1 cellular context compared by ENCODE assay signal in the genomic region with DNA sequence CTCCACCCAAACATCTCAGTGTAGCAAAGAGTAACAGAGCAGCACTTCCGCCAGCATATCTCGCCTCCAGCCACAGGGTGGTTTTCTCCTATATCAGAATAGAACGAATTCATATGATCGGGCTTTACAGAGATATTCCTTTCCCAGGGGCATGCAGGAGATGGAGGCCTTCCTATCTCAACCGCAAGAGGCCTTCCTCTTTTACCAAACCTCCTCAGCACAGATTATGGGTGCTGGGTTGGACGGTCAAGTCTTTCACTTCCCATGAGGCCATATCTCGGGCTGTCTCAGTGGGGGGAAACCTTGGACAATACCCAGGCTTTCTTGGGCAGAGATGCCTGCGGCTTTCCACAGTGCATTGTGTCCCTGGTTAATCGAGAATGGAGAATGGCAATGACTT.
TF ChIP-seq lines count a peak whose summit lies in the region.

No MANE protein-coding gene starts in this region.

TF ChIP-seq in GM23338, 12 proteins besides CTCF, POLR2A, EP300 and RAD21 (continued from another document):
- TF ChIP-seq, protein P1, sequence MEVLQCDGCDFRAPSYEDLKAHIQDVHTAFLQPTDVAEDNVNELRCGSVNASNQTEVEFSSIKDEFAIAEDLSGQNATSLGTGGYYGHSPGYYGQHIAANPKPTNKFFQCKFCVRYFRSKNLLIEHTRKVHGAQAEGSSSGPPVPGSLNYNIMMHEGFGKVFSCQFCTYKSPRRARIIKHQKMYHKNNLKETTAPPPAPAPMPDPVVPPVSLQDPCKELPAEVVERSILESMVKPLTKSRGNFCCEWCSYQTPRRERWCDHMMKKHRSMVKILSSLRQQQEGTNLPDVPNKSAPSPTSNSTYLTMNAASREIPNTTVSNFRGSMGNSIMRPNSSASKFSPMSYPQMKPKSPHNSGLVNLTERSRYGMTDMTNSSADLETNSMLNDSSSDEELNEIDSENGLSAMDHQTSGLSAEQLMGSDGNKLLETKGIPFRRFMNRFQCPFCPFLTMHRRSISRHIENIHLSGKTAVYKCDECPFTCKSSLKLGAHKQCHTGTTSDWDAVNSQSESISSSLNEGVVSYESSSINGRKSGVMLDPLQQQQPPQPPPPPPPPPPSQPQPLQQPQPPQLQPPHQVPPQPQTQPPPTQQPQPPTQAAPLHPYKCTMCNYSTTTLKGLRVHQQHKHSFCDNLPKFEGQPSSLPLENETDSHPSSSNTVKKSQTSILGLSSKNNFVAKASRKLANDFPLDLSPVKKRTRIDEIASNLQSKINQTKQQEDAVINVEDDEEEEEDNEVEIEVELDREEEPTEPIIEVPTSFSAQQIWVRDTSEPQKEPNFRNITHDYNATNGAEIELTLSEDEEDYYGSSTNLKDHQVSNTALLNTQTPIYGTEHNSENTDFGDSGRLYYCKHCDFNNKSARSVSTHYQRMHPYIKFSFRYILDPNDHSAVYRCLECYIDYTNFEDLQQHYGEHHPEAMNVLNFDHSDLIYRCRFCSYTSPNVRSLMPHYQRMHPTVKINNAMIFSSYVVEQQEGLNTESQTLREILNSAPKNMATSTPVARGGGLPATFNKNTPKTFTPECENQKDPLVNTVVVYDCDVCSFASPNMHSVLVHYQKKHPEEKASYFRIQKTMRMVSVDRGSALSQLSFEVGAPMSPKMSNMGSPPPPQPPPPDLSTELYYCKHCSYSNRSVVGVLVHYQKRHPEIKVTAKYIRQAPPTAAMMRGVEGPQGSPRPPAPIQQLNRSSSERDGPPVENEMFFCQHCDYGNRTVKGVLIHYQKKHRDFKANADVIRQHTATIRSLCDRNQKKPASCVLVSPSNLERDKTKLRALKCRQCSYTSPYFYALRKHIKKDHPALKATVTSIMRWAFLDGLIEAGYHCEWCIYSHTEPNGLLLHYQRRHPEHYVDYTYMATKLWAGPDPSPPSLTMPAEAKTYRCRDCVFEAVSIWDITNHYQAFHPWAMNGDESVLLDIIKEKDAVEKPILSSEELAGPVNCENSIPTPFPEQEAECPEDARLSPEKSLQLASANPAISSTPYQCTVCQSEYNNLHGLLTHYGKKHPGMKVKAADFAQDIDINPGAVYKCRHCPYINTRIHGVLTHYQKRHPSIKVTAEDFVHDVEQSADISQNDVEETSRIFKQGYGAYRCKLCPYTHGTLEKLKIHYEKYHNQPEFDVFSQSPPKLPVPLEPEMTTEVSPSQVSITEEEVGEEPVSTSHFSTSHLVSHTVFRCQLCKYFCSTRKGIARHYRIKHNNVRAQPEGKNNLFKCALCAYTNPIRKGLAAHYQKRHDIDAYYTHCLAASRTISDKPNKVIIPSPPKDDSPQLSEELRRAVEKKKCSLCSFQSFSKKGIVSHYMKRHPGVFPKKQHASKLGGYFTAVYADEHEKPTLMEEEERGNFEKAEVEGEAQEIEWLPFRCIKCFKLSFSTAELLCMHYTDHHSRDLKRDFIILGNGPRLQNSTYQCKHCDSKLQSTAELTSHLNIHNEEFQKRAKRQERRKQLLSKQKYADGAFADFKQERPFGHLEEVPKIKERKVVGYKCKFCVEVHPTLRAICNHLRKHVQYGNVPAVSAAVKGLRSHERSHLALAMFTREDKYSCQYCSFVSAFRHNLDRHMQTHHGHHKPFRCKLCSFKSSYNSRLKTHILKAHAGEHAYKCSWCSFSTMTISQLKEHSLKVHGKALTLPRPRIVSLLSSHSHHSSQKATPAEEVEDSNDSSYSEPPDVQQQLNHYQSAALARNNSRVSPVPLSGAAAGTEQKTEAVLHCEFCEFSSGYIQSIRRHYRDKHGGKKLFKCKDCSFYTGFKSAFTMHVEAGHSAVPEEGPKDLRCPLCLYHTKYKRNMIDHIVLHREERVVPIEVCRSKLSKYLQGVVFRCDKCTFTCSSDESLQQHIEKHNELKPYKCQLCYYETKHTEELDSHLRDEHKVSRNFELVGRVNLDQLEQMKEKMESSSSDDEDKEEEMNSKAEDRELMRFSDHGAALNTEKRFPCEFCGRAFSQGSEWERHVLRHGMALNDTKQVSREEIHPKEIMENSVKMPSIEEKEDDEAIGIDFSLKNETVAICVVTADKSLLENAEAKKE (CRISPR knock-in tag; IDR thresholded peaks at IDR 0.05): no peak
- no peak for TF ChIP-seq JUNB (IDR thresholded peaks at IDR 0.05; ENCODE audit: unreplicated experiment)
- no peak for TF ChIP-seq ZNF114 (CRISPR knock-in tag; IDR thresholded peaks at IDR 0.05)
- TF ChIP-seq EZH2phosphoT487 (IDR thresholded peaks at IDR 0.05; ENCODE audit: unreplicated experiment): no peak
